ENCODE assay signal across 27 cellular contexts in the genomic region with DNA sequence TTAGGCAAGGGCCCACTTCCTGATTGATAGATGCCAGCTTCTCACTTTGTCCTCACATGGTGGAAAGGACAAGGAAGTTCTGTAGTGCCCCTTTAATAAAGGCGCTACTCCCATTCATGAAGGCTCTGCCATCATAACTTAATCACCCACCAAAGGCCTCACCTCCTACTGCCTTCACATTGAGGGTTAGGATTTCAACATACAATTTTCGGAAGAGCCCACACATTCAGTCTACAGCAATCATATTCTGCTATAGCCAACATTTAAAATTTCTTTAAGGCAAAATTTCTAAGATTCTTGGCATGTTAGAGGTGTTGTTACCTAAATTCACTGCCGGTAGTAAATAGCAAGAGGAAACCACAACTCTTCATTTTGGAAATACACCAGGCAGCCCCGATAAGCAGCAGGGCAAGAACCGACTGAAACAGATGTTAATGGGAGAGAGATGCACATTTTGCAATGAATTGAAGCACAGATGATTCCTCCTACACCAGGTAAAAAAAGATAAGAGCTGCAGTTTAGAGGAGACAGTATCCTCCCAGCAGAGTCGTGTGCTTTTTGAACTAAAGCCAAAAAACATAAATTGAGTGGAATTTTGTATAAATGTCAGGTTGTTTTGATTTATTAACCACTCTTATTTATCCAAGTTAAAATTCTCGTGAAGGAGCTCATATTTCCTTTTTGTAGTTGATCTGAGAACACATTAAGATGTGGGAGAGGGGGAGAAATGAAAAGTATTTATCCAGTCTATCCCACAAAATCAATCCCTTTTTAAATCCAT.
"Had no signal": no experiment of that assay in that cellular context is flagged by ENCODE, and none has a peak within 500 bp of the region (broad histone marks: within the 10 kb centered on the region; RNA-seq: fewer than 3 reads in every experiment).

No MANE protein-coding gene starts in this region.

- H3K27me3 Mint-ChIP-seq: activated CD4-positive, alpha-beta memory T cell treated with anti-CD3 and anti-CD28 coated beads for 36 hours; activated CD4-positive, alpha-beta T cell treated with anti-CD3 and anti-CD28 coated beads, Interleukin-2, amount 10 ng/mL, durations not matched to agents 24 days and 14 days; dendritic cell treated with granulocyte-macrophage colony-stimulating factor and Interleukin-4, amounts not matched to agents 40 ng/mL and 50 ng/mL, for 4 days; natural killer cell treated with Interleukin-12 subunit alpha and Interleukin-12 subunit beta and Interleukin-15 and Interleukin-18, amount 100 ng/mL, for 72 hours; progenitor cell of endocrine pancreas; stimulated activated naive CD8-positive, alpha-beta T cell treated with anti-CD3 and anti-CD28 coated beads, Interleukin-15, Interleukin-2, amounts not matched to agents 100 ng/mL and 50 ng/mL, for 24 hours had no signal

- H3K4me1 Mint-ChIP-seq: activated CD4-positive, alpha-beta T cell treated with anti-CD3 and anti-CD28 coated beads, Interleukin-2, amount 10 ng/mL, durations not matched to agents 24 days and 14 days; stimulated activated effector memory CD8-positive, alpha-beta T cell treated with anti-CD3 and anti-CD28 coated beads, Interleukin-12 subunit alpha, Interleukin-12 subunit beta, amount 100 ng/mL, for 72 hours had no signal

- H3K4me1 ChIP-seq: breast epithelium, esophagus squamous epithelium, left lung, lower lobe of right lung, sigmoid colon, upper lobe of left lung had no signal

- H3K36me3 Mint-ChIP-seq: activated CD4-positive, alpha-beta memory T cell treated with anti-CD3 and anti-CD28 coated beads for 36 hours; natural killer cell treated with Interleukin-12 subunit alpha and Interleukin-12 subunit beta and Interleukin-15 and Interleukin-18, amount 100 ng/mL, for 72 hours; stimulated activated effector memory CD8-positive, alpha-beta T cell treated with anti-CD3 and anti-CD28 coated beads, Interleukin-12 subunit alpha, Interleukin-12 subunit beta, amount 100 ng/mL, for 72 hours had no signal

- FAIRE-seq: frontal cortex, islet of Langerhans, small intestine had no signal

- H3K9me3 ChIP-seq: breast epithelium, left lung, lower lobe of right lung, sigmoid colon, upper lobe of left lung had no signal

- H3K27ac Mint-ChIP-seq: activated CD4-positive, alpha-beta memory T cell treated with anti-CD3 and anti-CD28 coated beads for 36 hours; activated CD4-positive, alpha-beta T cell treated with anti-CD3 and anti-CD28 coated beads, Interleukin-2, amount 10 ng/mL, durations not matched to agents 24 days and 14 days; dendritic cell treated with granulocyte-macrophage colony-stimulating factor and Interleukin-4, amounts not matched to agents 40 ng/mL and 50 ng/mL, for 4 days; natural killer cell treated with Interleukin-12 subunit alpha and Interleukin-12 subunit beta and Interleukin-15 and Interleukin-18, amount 100 ng/mL, for 72 hours; progenitor cell of endocrine pancreas; stimulated activated effector memory CD8-positive, alpha-beta T cell treated with anti-CD3 and anti-CD28 coated beads, Interleukin-12 subunit alpha, Interleukin-12 subunit beta, amount 100 ng/mL, for 72 hours; stimulated activated naive CD8-positive, alpha-beta T cell treated with anti-CD3 and anti-CD28 coated beads, Interleukin-15, Interleukin-2, amounts not matched to agents 100 ng/mL and 50 ng/mL, for 24 hours; T-helper 1 cell treated with Interleukin-12 subunit alpha and Interleukin-12 subunit beta and Interleukin-4 antibody, amounts not matched to agents 30 μg/mL and 1 μg/mL, for 36 hours had no signal

- H3K4me3 Mint-ChIP-seq: activated CD4-positive, alpha-beta memory T cell treated with anti-CD3 and anti-CD28 coated beads for 36 hours; activated CD4-positive, alpha-beta T cell treated with anti-CD3 and anti-CD28 coated beads, Interleukin-2, amount 10 ng/mL, durations not matched to agents 24 days and 14 days; dendritic cell treated with granulocyte-macrophage colony-stimulating factor and Interleukin-4, amounts not matched to agents 40 ng/mL and 50 ng/mL, for 4 days; natural killer cell treated with Interleukin-12 subunit alpha and Interleukin-12 subunit beta and Interleukin-15 and Interleukin-18, amount 100 ng/mL, for 72 hours; stimulated activated effector memory CD8-positive, alpha-beta T cell treated with anti-CD3 and anti-CD28 coated beads, Interleukin-12 subunit alpha, Interleukin-12 subunit beta, amount 100 ng/mL, for 72 hours; stimulated activated naive CD8-positive, alpha-beta T cell treated with anti-CD3 and anti-CD28 coated beads, Interleukin-15, Interleukin-2, amounts not matched to agents 100 ng/mL and 50 ng/mL, for 24 hours; T-helper 1 cell treated with Interleukin-12 subunit alpha and Interleukin-12 subunit beta and Interleukin-4 antibody, amounts not matched to agents 30 μg/mL and 1 μg/mL, for 36 hours had no signal

- DNase-seq: activated CD4-positive, alpha-beta memory T cell treated with anti-CD3 and anti-CD28 coated beads for 36 hours; activated CD4-positive, alpha-beta T cell treated with anti-CD3 and anti-CD28 coated beads, Interleukin-2, amount 10 ng/mL, durations not matched to agents 24 days and 14 days; activated CD4-positive, CD25-positive, alpha-beta regulatory T cell treated with anti-CD3 and anti-CD28 coated beads, Interleukin-2, amount 50 U/mL, for 72 hours; activated CD8-positive, alpha-beta memory T cell treated with anti-CD3 and anti-CD28 coated beads, Interleukin-2, amount 50 U/mL, for 4 hours; activated gamma-delta T cell treated with Interleukin-2 at 50 U/mL for 16 hours; activated naive CD4-positive, alpha-beta T cell treated with anti-CD3 and anti-CD28 coated beads, Interleukin-2, amount 50 U/mL, for 16 hours; activated T-cell treated with anti-CD3 and anti-CD28 coated beads, Interleukin-2, amount 50 U/mL, for 1 hour; amygdala; central memory CD4-positive, alpha-beta T cell; esophagus squamous epithelium; left lung; lower lobe of right lung; mesenchymal stem cell; sigmoid colon; small intestine; stimulated activated CD4-positive, alpha-beta T cell treated with anti-CD3 and anti-CD28 coated beads, Interleukin-4, amount 100 ng/mL, for 24 hours; T1000; upper lobe of left lung had no signal

- H3K36me3 ChIP-seq: breast epithelium, esophagus squamous epithelium, left lung, lower lobe of right lung, sigmoid colon, upper lobe of left lung had no signal

- H3K27me3 ChIP-seq: breast epithelium, esophagus squamous epithelium, left lung, sigmoid colon, upper lobe of left lung had no signal

- H3K4me3 ChIP-seq: breast epithelium, esophagus squamous epithelium, left lung, lower lobe of right lung, sigmoid colon, upper lobe of left lung had no signal

- H3K27ac ChIP-seq: breast epithelium, esophagus squamous epithelium, left lung, lower lobe of right lung, sigmoid colon, upper lobe of left lung had no signal
